17 cellular contexts compared by ENCODE assay signal in the genomic region with DNA sequence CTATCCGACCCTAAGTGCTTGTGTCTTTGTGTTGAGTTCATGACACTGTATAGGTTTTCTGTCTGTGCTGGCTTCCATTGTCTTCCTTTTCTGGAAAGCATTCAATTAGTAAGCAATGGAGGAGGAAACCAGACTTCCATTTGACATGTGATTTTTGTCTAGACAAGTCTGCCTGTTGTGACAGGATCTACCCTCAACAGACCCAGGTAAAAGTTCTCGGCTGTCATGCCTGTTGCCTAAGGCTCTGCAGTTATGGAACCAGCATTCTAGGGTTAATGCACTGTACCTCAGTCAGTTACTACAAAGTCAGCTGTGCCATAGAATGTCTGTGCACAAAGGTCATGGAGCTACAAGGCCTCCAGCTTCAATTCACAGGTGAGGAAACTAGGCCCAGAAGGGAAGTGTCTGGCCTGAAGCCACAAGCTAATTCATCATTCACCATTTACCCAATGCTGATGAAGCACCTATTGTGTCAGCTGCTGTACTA.
DNase-seq lines count a peak whose midpoint lies in the region; ATAC-seq and TF ChIP-seq lines count a peak whose summit lies in the region.
"Had no signal": no experiment of that assay in that cellular context is flagged by ENCODE, and none has a peak within 500 bp of the region (broad histone marks: within the 10 kb centered on the region; RNA-seq: fewer than 3 reads in every experiment).

No MANE protein-coding gene starts in this region.

- H3K9me2 ChIP-seq in Karpas-422 (replicated peaks; ENCODE audit: insufficient read depth, low read length) = peaks cover 3% of the 10 kb centered on the region; the same call in 1 of the 2 replicates

- no peaks in the 10 kb centered on the region for H4K20me1 ChIP-seq in Karpas-422 (ENCODE audit: insufficient read depth, low read depth, low read length)

- peaks cover 0 to 82% of the 10 kb centered on the region in 2 donors for H3K4me1 ChIP-seq in right atrium auricular region
- H3K4me1 ChIP-seq in mucosa of rectum (ENCODE audit: control insufficient read depth in 2 of 2, insufficient read depth in 2 of 2, low read length in 2 of 2) = peaks cover 31 to 36% of the 10 kb centered on the region in 2 donors
- H3K4me1 ChIP-seq in upper lobe of left lung = peaks cover 52 to 73% (median 69%) of the 10 kb centered on the region in 4 donors
- peaks cover 17% of the 10 kb centered on the region for H3K4me1 ChIP-seq in Karpas-422 (ENCODE audit: low read length)
- H3K4me1 ChIP-seq in SJCRH30 = peaks cover 10% of the 10 kb centered on the region; the same call in 1 of the 2 replicates

- H3K27me3 ChIP-seq in right atrium auricular region = no peaks in the 10 kb centered on the region
- H3K27me3 ChIP-seq in mucosa of rectum (ENCODE audit: control insufficient read depth in 2 of 2, insufficient read depth in 2 of 2, low read length in 2 of 2) = no peaks in the 10 kb centered on the region
- no peaks in the 10 kb centered on the region for H3K27me3 ChIP-seq in upper lobe of left lung
- H3K27me3 ChIP-seq in Karpas-422 (ENCODE audit: low read length) = no peaks in the 10 kb centered on the region
- no peaks in the 10 kb centered on the region for H3K27me3 ChIP-seq in SJCRH30

- H3K79me2 ChIP-seq in Karpas-422 (ENCODE audit: low read length) = peaks cover 26% of the 10 kb centered on the region

- WGBS in upper lobe of left lung, 2 donors = 54 to 71% methylated on average over 1 to 2 of the region's 2 CpGs

- H3K9ac ChIP-seq in mucosa of rectum (ENCODE audit: low read depth in 1 of 2, low read length in 2 of 2) = no peak overlapping the region
- H3K9ac ChIP-seq in Karpas-422 (ENCODE audit: low read length) = no peak overlapping the region

- TF ChIP-seq CTCF in right atrium auricular region (IDR thresholded peaks at IDR 0.05) (no peak), epithelial cell of esophagus (IDR thresholded peaks at IDR 0.05; ENCODE audit: insufficient read depth, low read depth, low read length, missing control alignments) (no peak), upper lobe of left lung (IDR thresholded peaks at IDR 0.05) (no peak)

- no peak overlapping the region for H3K4me2 ChIP-seq in Karpas-422 (ENCODE audit: low read depth, low read length, poor library complexity, severe bottlenecking)
- H3K4me2 ChIP-seq: PC-9 had no signal

- H3K36me3 ChIP-seq in right atrium auricular region (peaks cover 62% of the 10 kb centered on the region), mucosa of rectum (ENCODE audit: control insufficient read depth in 2 of 2, insufficient read depth in 2 of 2, low read length in 2 of 2) (peaks cover 24 to 25% of the 10 kb centered on the region in 2 donors), upper lobe of left lung (peaks cover 0 to 54% (median 17%) of the 10 kb centered on the region in 4 donors), Karpas-422 (ENCODE audit: insufficient read depth, low read length) (peaks cover 28% of the 10 kb centered on the region), SJCRH30 (no peaks in the 10 kb centered on the region)

- no peak overlapping the region for H3K4me3 ChIP-seq in right atrium auricular region
- H3K4me3 ChIP-seq in epithelial cell of esophagus (ENCODE audit: low read length) = no peak overlapping the region
- no peak overlapping the region for H3K4me3 ChIP-seq in mucosa of rectum (ENCODE audit: low read length in 2 of 2)
- H3K4me3 ChIP-seq in upper lobe of left lung = no peak overlapping the region
- no peak overlapping the region for H3K4me3 ChIP-seq in Karpas-422 (ENCODE audit: low read length)
- H3K4me3 ChIP-seq in SJCRH30 = no peak overlapping the region
- H3K4me3 ChIP-seq: PC-9, skin epidermis had no signal

- intact Hi-C loops in left cardiac atrium (cut with DNase I) = loop anchor here in 1 of 2 donors (10.0 kb wide), 1 partner anchor 68 kb away; a partner anchor contains a TSS

- no peak for ATAC-seq in left cardiac atrium
- no peak for ATAC-seq in upper lobe of left lung (ENCODE audit: low FRiP score in 2 of 2)
- ATAC-seq: stimulated activated effector memory CD8-positive, alpha-beta T cell treated with anti-CD3 and anti-CD28 coated beads, Interleukin-12 subunit alpha, Interleukin-12 subunit beta, amount 100 ng/mL, for 72 hours had no signal

- no peak for TF ChIP-seq POLR2A in upper lobe of left lung (IDR thresholded peaks at IDR 0.05)

- DNase-seq in right atrium auricular region (ENCODE audit: low spot score) (no peak), left cardiac atrium (no peak), epithelial cell of esophagus (ENCODE audit: low read depth) (peak; percentile 97), upper lobe of left lung (no peak), Karpas-422 (no peak), HK-2 (ENCODE audit: unreplicated experiment) (no peak), SJCRH30 (no peak)
- DNase-seq: activated CD4-positive, CD25-positive, alpha-beta regulatory T cell treated with anti-CD3 and anti-CD28 coated beads, Interleukin-2, amount 50 U/mL, for 72 hours; activated CD8-positive, alpha-beta memory T cell treated with anti-CD3 and anti-CD28 coated beads, Interleukin-2, amount 50 U/mL, for 4 hours; activated naive CD4-positive, alpha-beta T cell; mesenchymal stem cell; NCI-H146; NCI-H526; PC-9 had no signal

- H3K9me3 ChIP-seq in right atrium auricular region (no peaks in the 10 kb centered on the region), mucosa of rectum (ENCODE audit: control insufficient read depth in 2 of 2, low read length in 2 of 2) (no peaks in the 10 kb centered on the region), upper lobe of left lung (no peaks in the 10 kb centered on the region), Karpas-422 (ENCODE audit: low read length) (no peaks in the 10 kb centered on the region), SJCRH30 (replicated peaks) (no peaks in the 10 kb centered on the region; the same call in 1 of the 2 replicates)

- no peak for TF ChIP-seq EP300 in upper lobe of left lung (IDR thresholded peaks at IDR 0.05)

- no peak overlapping the region for H2AFZ ChIP-seq in Karpas-422 (ENCODE audit: low read length)
- H2AFZ ChIP-seq: PC-9 had no signal

- peak overlapping the region; percentile 79 to 87 for H3K27ac ChIP-seq in right atrium auricular region
- peak overlapping the region; percentile 73 to 80 for H3K27ac ChIP-seq in mucosa of rectum (ENCODE audit: low read depth in 2 of 2, low read length in 2 of 2)
- H3K27ac ChIP-seq in upper lobe of left lung = peak overlapping the region; percentile 58 to 74 (median 66)
- H3K27ac ChIP-seq in Karpas-422 (ENCODE audit: low read length) = no peak overlapping the region
- H3K27ac ChIP-seq in SJCRH30 = no peak overlapping the region
- H3K27ac ChIP-seq: PC-9 had no signal

Comparison
In these comparisons a context has a peak if more than half of its experiments do, and no peak if none do; other contexts are left out.
1. H3K27ac ChIP-seq: peak in right atrium auricular region (2 of 2), mucosa of rectum (2 of 2) and upper lobe of left lung (4 of 4); none in Karpas-422 (single experiment) and SJCRH30 (single experiment).